ENCODE assay signal across 11 cellular contexts in the genomic region with DNA sequence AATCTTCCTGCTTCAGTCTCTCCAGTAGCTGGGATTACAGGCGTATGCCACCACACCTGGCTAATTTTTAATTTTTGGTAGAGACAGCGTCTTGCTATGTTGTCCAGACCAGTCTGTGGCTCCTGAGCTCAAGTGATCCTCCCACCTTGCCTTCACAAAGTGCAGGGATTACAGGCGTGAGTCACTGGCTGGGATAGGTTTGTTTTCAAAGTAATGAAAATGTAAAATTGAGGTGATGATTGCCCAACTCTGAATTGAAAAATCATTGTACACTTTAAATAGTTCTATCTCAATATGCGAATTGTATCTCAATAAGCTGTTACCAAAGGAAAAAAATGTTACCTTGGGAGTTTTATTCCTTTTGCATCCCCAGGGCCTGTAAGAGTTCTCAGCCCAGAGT. TPM values are rescaled to one million over a fixed set of nuclear protein-coding genes. Genes with fewer than 3 reads are reported as not detected.
DNase-seq lines count a peak whose midpoint lies in the region; ATAC-seq, FAIRE-seq and TF ChIP-seq lines count a peak whose summit lies in the region.
"Had no signal": no experiment of that assay in that cellular context is flagged by ENCODE, and none has a peak within 500 bp of the region (broad histone marks: within the 10 kb centered on the region; RNA-seq: fewer than 3 reads in every experiment).

No MANE protein-coding gene starts in this region.

- intact Hi-C loops in HepG2 (cut with micrococcal nuclease; ENCODE audit: unreplicated experiment), result loop anchor here (5.0 kb wide), 1 partner anchor 69 kb away; no protein-coding TSS in a partner anchor
- intact Hi-C loops in right lobe of liver (cut with DNase I), result no loop called here
- intact Hi-C loops in heart right ventricle (cut with DNase I), result no loop called here

- no peak overlapping the region for H2AFZ ChIP-seq in HepG2 (ENCODE audit: low read length)

- H3K79me2 ChIP-seq in HepG2 (ENCODE audit: insufficient read depth, low read length), result peaks cover 30% of the 10 kb centered on the region

- H3K27me3 ChIP-seq in HepG2 (ENCODE audit: control insufficient read depth in 1 of 2, insufficient read depth in 2 of 2, low read length in 2 of 2), result no peaks in the 10 kb centered on the region; a peak in 2 of 5 replicates
- H3K27me3 ChIP-seq in right lobe of liver, result no peaks in the 10 kb centered on the region
- no peaks in the 10 kb centered on the region for H3K27me3 ChIP-seq in heart right ventricle
- H3K27me3 ChIP-seq: BLaER1 treated with 17β-estradiol and CSF1 and Interleukin-3, amounts not matched to agents 10 nM and 100 nM had no signal

- H4K20me1 ChIP-seq in HepG2 (ENCODE audit: insufficient read depth, low read length), result peaks cover 11% of the 10 kb centered on the region

- peaks cover 24% of the 10 kb centered on the region for H3K4me1 Mint-ChIP-seq in activated naive CD8-positive, alpha-beta T cell treated with anti-CD3 and anti-CD28 coated beads, Interleukin-2, amount 10 ng/mL, durations not matched to agents 7 days and 5 days

- H3K27me3 Mint-ChIP-seq in activated naive CD8-positive, alpha-beta T cell treated with anti-CD3 and anti-CD28 coated beads, Interleukin-2, amount 10 ng/mL, durations not matched to agents 7 days and 5 days, result no peaks in the 10 kb centered on the region

- no peak for FAIRE-seq in HepG2 (lab: Jason Lieb, UNC)
- FAIRE-seq: endometrium had no signal

- H3K9me3 ChIP-seq in HepG2 (ENCODE audit: low read length), result no peaks in the 10 kb centered on the region
- H3K9me3 ChIP-seq in right lobe of liver, result no peaks in the 10 kb centered on the region
- H3K9me3 ChIP-seq in heart right ventricle, result no peaks in the 10 kb centered on the region
- H3K9me3 ChIP-seq: BLaER1 treated with 17β-estradiol and CSF1 and Interleukin-3, amounts not matched to agents 10 nM and 100 nM had no signal

- H3K36me3 Mint-ChIP-seq in activated naive CD8-positive, alpha-beta T cell treated with anti-CD3 and anti-CD28 coated beads, Interleukin-2, amount 10 ng/mL, durations not matched to agents 7 days and 5 days, result peaks cover 18% of the 10 kb centered on the region

- H3K36me3 ChIP-seq in HepG2 (replicated peaks in 1 of 2; ENCODE audit: control insufficient read depth in 1 of 2, insufficient read depth in 2 of 2, low read length in 2 of 2) (peaks cover 5 to 8% of the 10 kb centered on the region in 2 experiments; a peak in 4 of 5 replicates), right lobe of liver (no peaks in the 10 kb centered on the region), heart right ventricle (peaks cover 0 to 27% (median 0%) of the 10 kb centered on the region in 9 donors)

- no peak overlapping the region for H3K4me2 ChIP-seq in HepG2 (ENCODE audit: low read depth, low read length)

- no peak overlapping the region for H3K9ac ChIP-seq in HepG2 (ENCODE audit: insufficient read depth, low read depth, low read length)

- in situ Hi-C loops in HepG2 (cut with HindIII; ENCODE audit: extremely low pct_ligation_motif_present, low pct_unique_long_range_greater_than_20kb), result no loop called here

- CTCF ChIA-PET in HepG2 (lab: Yijun Ruan, JAX; ENCODE audit: low intra/inter-chr PET ratio, low total read pairs), result interaction anchor here (0.6 kb wide), 1 partner anchor 20 kb away, joined by 3 read pairs; no protein-coding TSS in a partner anchor

- H3K4me3 ChIP-seq in HepG2 (replicated peaks in 1 of 3; ENCODE audit: insufficient read depth in 1 of 3, low read depth in 2 of 3, low read length in 3 of 3) (no peak overlapping the region), right lobe of liver (no peak overlapping the region), heart right ventricle (no peak overlapping the region)

- no peak for TF ChIP-seq CTCF in HepG2 (CRISPR knock-in tag; IDR thresholded peaks at IDR 0.05)
- no peak for TF ChIP-seq CTCF in right lobe of liver (IDR thresholded peaks at IDR 0.05)
- no peak for TF ChIP-seq CTCF in heart right ventricle (IDR thresholded peaks at IDR 0.05)

- H3K27ac ChIP-seq in HepG2 (ENCODE audit: extremely low read length, insufficient read depth, low read length), result no peak overlapping the region
- no peak overlapping the region for H3K27ac ChIP-seq in right lobe of liver
- peak overlapping the region in 1 of 10 donors; percentile 88 for H3K27ac ChIP-seq in heart right ventricle
- H3K27ac ChIP-seq: BLaER1 treated with 17β-estradiol and CSF1 and Interleukin-3, amounts not matched to agents 10 nM and 100 nM had no signal

- no peak for DNase-seq in HepG2 (ENCODE audit: low spot score)
- DNase-seq in right lobe of liver, result no peak
- no peak for DNase-seq in activated naive CD8-positive, alpha-beta T cell treated with anti-CD3 and anti-CD28 coated beads, Interleukin-2, amount 10 ng/mL, durations not matched to agents 7 days and 5 days
- peak; percentile 15 for DNase-seq in kidney glomerular epithelial cell (lab: John Stamatoyannopoulos, UW)
- no peak for DNase-seq in globus pallidus (ENCODE audit: low spot score)
- no peak for DNase-seq in heart right ventricle
- DNase-seq: stimulated activated CD4-positive, alpha-beta T cell treated with anti-CD3 and anti-CD28 coated beads, Interleukin-1b, Interleukin-23, amount 100 ng/mL, for 48 hours had no signal

- no peak for TF ChIP-seq EP300 in HepG2 (IDR thresholded peaks at IDR 0.05; ENCODE audit: low read depth in 2 of 2, low read length in 2 of 2)
- TF ChIP-seq EP300 in HepG2 (CRISPR knock-in tag; IDR thresholded peaks at IDR 0.05; ENCODE audit: borderline replicate concordance), result no peak

- no peak for ATAC-seq in HepG2
- ATAC-seq in right lobe of liver, result no peak
- ATAC-seq in activated naive CD8-positive, alpha-beta T cell treated with anti-CD3 and anti-CD28 coated beads, Interleukin-2, amount 10 ng/mL, durations not matched to agents 7 days and 5 days (ENCODE audit: low read depth), result no peak
- ATAC-seq in HG02885 (IDR thresholded peaks at IDR 0.05; ENCODE audit: poor library complexity, unreplicated experiment), result no peak
- no peak for ATAC-seq in HG02571 (IDR thresholded peaks at IDR 0.05; ENCODE audit: unreplicated experiment)
- ATAC-seq in heart right ventricle, result no peak

- peak overlapping the region; percentile 65 for H3K4me3 Mint-ChIP-seq in activated naive CD8-positive, alpha-beta T cell treated with anti-CD3 and anti-CD28 coated beads, Interleukin-2, amount 10 ng/mL, durations not matched to agents 7 days and 5 days

- H3K4me1 ChIP-seq in HepG2 (ENCODE audit: insufficient read depth, low read length) (peaks cover 38% of the 10 kb centered on the region), right lobe of liver (peaks cover 0 to 27% (median 12%) of the 10 kb centered on the region in 4 donors), heart right ventricle (peaks cover 3 to 33% (median 25%) of the 10 kb centered on the region in 9 donors)

- TF ChIP-seq RAD21 in HepG2 (CRISPR knock-in tag; IDR thresholded peaks at IDR 0.05), result no peak

- no peak overlapping the region for H3K27ac Mint-ChIP-seq in activated naive CD8-positive, alpha-beta T cell treated with anti-CD3 and anti-CD28 coated beads, Interleukin-2, amount 10 ng/mL, durations not matched to agents 7 days and 5 days

- WGBS in HepG2 (ENCODE audit: low lambda C conversion rate), result 62% methylated on average over 4 of the region's 4 CpGs
- WGBS in right lobe of liver (ENCODE audit: insufficient coverage, low coverage, low lambda C conversion rate, missing lambda C conversion rate), result 57% methylated on average over 3 of the region's 4 CpGs
- 91 to 95% methylated on average over 4 of the region's 4 CpGs for WGBS in heart right ventricle, 2 donors

- TF ChIP-seq POLR2A in HepG2 (IDR thresholded peaks at IDR 0.05; ENCODE audit: insufficient read depth in 1 of 2, low read depth in 2 of 2, low read length in 2 of 2), result no peak
- no peak for TF ChIP-seq POLR2A in right lobe of liver (IDR thresholded peaks at IDR 0.05)

- BruUV-seq in HepG2 (replicated peaks; lab: Mats Ljungman, UMichigan), result no TSS peak

- POLR2A ChIA-PET in HepG2 (lab: Yijun Ruan, JAX), result interaction anchor here (0.9 to 4.2 kb wide), 2 partner anchors 17 to 25 kb away, joined by 3 to 16 read pairs; partner anchors contain the start of genes NUDT21 and OGFOD1
- POLR2A ChIA-PET in activated naive CD8-positive, alpha-beta T cell treated with anti-CD3 and anti-CD28 coated beads, Interleukin-2, amount 10 ng/mL, durations not matched to agents 7 days and 5 days (lab: Charles Lee), result no interaction called here

- no peaks in the 10 kb centered on the region for H3K9me3 Mint-ChIP-seq in activated naive CD8-positive, alpha-beta T cell treated with anti-CD3 and anti-CD28 coated beads, Interleukin-2, amount 10 ng/mL, durations not matched to agents 7 days and 5 days

RNA-seq across cellular contexts. Expression of gene AMFR, which starts 1.2 kb away (rescaled TPM):
- total RNA-seq in HepG2 (2016; rRNA removed; fragmentation: Illumina TruSeq; extraction: Trizol) (80.0 and 108 TPM in 2 replicates), right lobe of liver (100 to 1,000 TPM in 4 of 6 experiments, 10 to 100 TPM in 2; 92.2 to 189 (median 137) TPM), heart right ventricle (10 to 100 TPM; 50.6 to 87.9 (median 69.7) TPM)
- 55.3 and 57.1 TPM in 2 replicates for total RNA-seq in HepG2 (2016; cell fraction: cytosol; rRNA removed; fragmentation: Illumina TruSeq; extraction: Trizol; ENCODE audit: low read depth)
- total RNA-seq in HepG2 (2016; cell fraction: insoluble cytoplasmic fraction; rRNA removed; fragmentation: Illumina TruSeq; extraction: Trizol), result 75.8 and 107 TPM in 2 replicates
- 115 and 121 TPM in 2 replicates for total RNA-seq in HepG2 (2016; cell fraction: membrane; rRNA removed; fragmentation: Illumina TruSeq; extraction: Trizol)
- total RNA-seq in HepG2 (2016; cell fraction: nucleus; rRNA removed; fragmentation: Illumina TruSeq; extraction: Trizol), result 88.4 and 97.8 TPM in 2 replicates
- polyA plus RNA-seq in HepG2 (2011; rRNA removed) (52.9 and 65.3 TPM in 2 replicates), heart right ventricle (10 to 100 TPM; 18.1 to 63.9 TPM)
- polyA plus RNA-seq in HepG2 (2011; cell fraction: cytosol; rRNA removed), result 73.6 and 88.0 TPM in 2 replicates
- polyA plus RNA-seq in HepG2 (2011; cell fraction: nucleus; rRNA removed), result 63.5 and 69.1 TPM in 2 replicates
- 68.8 and 77.0 TPM in 2 replicates for polyA plus RNA-seq in HepG2 (2012)
- 27.7 and 29.0 TPM in 2 replicates for polyA plus RNA-seq in HepG2 (2016; cell fraction: cytosol; fragmentation: Illumina TruSeq; extraction: Trizol; ENCODE audit: low read depth)
- 47.4 and 56.2 TPM in 2 replicates for polyA plus RNA-seq in HepG2 (2016; cell fraction: insoluble cytoplasmic fraction; fragmentation: Illumina TruSeq; extraction: Trizol; ENCODE audit: low read depth)
- polyA plus RNA-seq in HepG2 (2016; cell fraction: membrane; fragmentation: Illumina TruSeq; extraction: Trizol; ENCODE audit: low read depth), result 56.5 and 62.9 TPM in 2 replicates
- 75.6 and 79.3 TPM in 2 replicates for polyA plus RNA-seq in HepG2 (2016; cell fraction: nucleus; fragmentation: Illumina TruSeq; extraction: Trizol; ENCODE audit: insufficient read depth, low read depth)
- 174 and 688 TPM in 2 replicates for polyA minus RNA-seq in HepG2 (2011; rRNA and poly(A)+ RNA removed; ENCODE audit: low replicate concordance)
- polyA minus RNA-seq in HepG2 (2011; cell fraction: cytosol; rRNA and poly(A)+ RNA removed), result 186 and 219 TPM in 2 replicates
- polyA minus RNA-seq in HepG2 (2011; cell fraction: nucleus; rRNA and poly(A)+ RNA removed), result 164 and 181 TPM in 2 replicates
- 10 to 100 TPM; 50.0 to 55.5 TPM for total RNA-seq in activated naive CD8-positive, alpha-beta T cell treated with anti-CD3 and anti-CD28 coated beads, Interleukin-2, amount 10 ng/mL, durations not matched to agents 7 days and 5 days

RNA-seq across cellular contexts. Expression of gene NUDT21, which starts 24.5 kb away (rescaled TPM):
- 210 and 320 TPM in 2 replicates for total RNA-seq in HepG2 (2016; rRNA removed; fragmentation: Illumina TruSeq; extraction: Trizol)
- 59.7 and 74.4 TPM in 2 replicates for total RNA-seq in HepG2 (2016; cell fraction: cytosol; rRNA removed; fragmentation: Illumina TruSeq; extraction: Trizol; ENCODE audit: low read depth)
- total RNA-seq in HepG2 (2016; cell fraction: insoluble cytoplasmic fraction; rRNA removed; fragmentation: Illumina TruSeq; extraction: Trizol), result 213 and 328 TPM in 2 replicates
- 88.9 and 94.1 TPM in 2 replicates for total RNA-seq in HepG2 (2016; cell fraction: membrane; rRNA removed; fragmentation: Illumina TruSeq; extraction: Trizol)
- 86.2 and 94.1 TPM in 2 replicates for total RNA-seq in HepG2 (2016; cell fraction: nucleus; rRNA removed; fragmentation: Illumina TruSeq; extraction: Trizol)
- 162 and 177 TPM in 2 replicates for polyA plus RNA-seq in HepG2 (2011; rRNA removed)
- polyA plus RNA-seq in HepG2 (2011; cell fraction: cytosol; rRNA removed), result 66.5 and 107 TPM in 2 replicates
- 51.0 and 61.4 TPM in 2 replicates for polyA plus RNA-seq in HepG2 (2011; cell fraction: nucleus; rRNA removed)
- 136 and 140 TPM in 2 replicates for polyA plus RNA-seq in HepG2 (2012)
- polyA plus RNA-seq in HepG2 (2016; cell fraction: cytosol; fragmentation: Illumina TruSeq; extraction: Trizol; ENCODE audit: low read depth), result 77.0 and 85.0 TPM in 2 replicates
- 268 and 272 TPM in 2 replicates for polyA plus RNA-seq in HepG2 (2016; cell fraction: insoluble cytoplasmic fraction; fragmentation: Illumina TruSeq; extraction: Trizol; ENCODE audit: low read depth)
- polyA plus RNA-seq in HepG2 (2016; cell fraction: membrane; fragmentation: Illumina TruSeq; extraction: Trizol; ENCODE audit: low read depth), result 76.9 and 88.0 TPM in 2 replicates
- polyA plus RNA-seq in HepG2 (2016; cell fraction: nucleus; fragmentation: Illumina TruSeq; extraction: Trizol; ENCODE audit: insufficient read depth, low read depth), result 92.2 and 106 TPM in 2 replicates
- polyA minus RNA-seq in HepG2 (2011; rRNA and poly(A)+ RNA removed; ENCODE audit: low replicate concordance), result 103 and 183 TPM in 2 replicates
- 89.5 and 101 TPM in 2 replicates for polyA minus RNA-seq in HepG2 (2011; cell fraction: cytosol; rRNA and poly(A)+ RNA removed)
- 81.6 and 84.1 TPM in 2 replicates for polyA minus RNA-seq in HepG2 (2011; cell fraction: nucleus; rRNA and poly(A)+ RNA removed)
- 10 to 100 TPM; 26.2 to 35.8 (median 30.3) TPM for total RNA-seq in right lobe of liver
- total RNA-seq in activated naive CD8-positive, alpha-beta T cell treated with anti-CD3 and anti-CD28 coated beads, Interleukin-2, amount 10 ng/mL, durations not matched to agents 7 days and 5 days, result 100 to 1,000 TPM; 200 to 204 TPM
- total RNA-seq in heart right ventricle, result 10 to 100 TPM; 59.2 to 74.7 (median 63.4) TPM
- polyA plus RNA-seq in heart right ventricle, result 10 to 100 TPM in 1 of 2 donors, 1 to 10 TPM in 1; 9.3 to 26.4 TPM

RNA-seq across cellular contexts. Expression of gene OGFOD1, which starts 24.8 kb away (rescaled TPM):
- 81.3 and 160 TPM in 2 replicates for total RNA-seq in HepG2 (2016; rRNA removed; fragmentation: Illumina TruSeq; extraction: Trizol)
- 6.6 and 8.4 TPM in 2 replicates for total RNA-seq in HepG2 (2016; cell fraction: cytosol; rRNA removed; fragmentation: Illumina TruSeq; extraction: Trizol; ENCODE audit: low read depth)
- 86.8 and 157 TPM in 2 replicates for total RNA-seq in HepG2 (2016; cell fraction: insoluble cytoplasmic fraction; rRNA removed; fragmentation: Illumina TruSeq; extraction: Trizol)
- total RNA-seq in HepG2 (2016; cell fraction: membrane; rRNA removed; fragmentation: Illumina TruSeq; extraction: Trizol), result 20.3 and 27.2 TPM in 2 replicates
- 53.7 and 58.7 TPM in 2 replicates for total RNA-seq in HepG2 (2016; cell fraction: nucleus; rRNA removed; fragmentation: Illumina TruSeq; extraction: Trizol)
- polyA plus RNA-seq in HepG2 (2011; rRNA removed), result 31.1 and 35.2 TPM in 2 replicates
- 20.7 and 32.8 TPM in 2 replicates for polyA plus RNA-seq in HepG2 (2011; cell fraction: cytosol; rRNA removed)
- polyA plus RNA-seq in HepG2 (2011; cell fraction: nucleus; rRNA removed), result 11.1 and 14.6 TPM in 2 replicates
- polyA plus RNA-seq in HepG2 (2012), result 44.7 and 68.7 TPM in 2 replicates
- polyA plus RNA-seq in HepG2 (2016; cell fraction: cytosol; fragmentation: Illumina TruSeq; extraction: Trizol; ENCODE audit: low read depth), result 6.1 and 7.5 TPM in 2 replicates
- 139 and 141 TPM in 2 replicates for polyA plus RNA-seq in HepG2 (2016; cell fraction: insoluble cytoplasmic fraction; fragmentation: Illumina TruSeq; extraction: Trizol; ENCODE audit: low read depth)
- polyA plus RNA-seq in HepG2 (2016; cell fraction: membrane; fragmentation: Illumina TruSeq; extraction: Trizol; ENCODE audit: low read depth), result 14.8 and 18.5 TPM in 2 replicates
- polyA plus RNA-seq in HepG2 (2016; cell fraction: nucleus; fragmentation: Illumina TruSeq; extraction: Trizol; ENCODE audit: insufficient read depth, low read depth), result 48.7 and 52.3 TPM in 2 replicates
- 28.6 and 57.3 TPM in 2 replicates for polyA minus RNA-seq in HepG2 (2011; rRNA and poly(A)+ RNA removed; ENCODE audit: low replicate concordance)
- 24.4 and 40.4 TPM in 2 replicates for polyA minus RNA-seq in HepG2 (2011; cell fraction: cytosol; rRNA and poly(A)+ RNA removed)
- 61.2 and 74.1 TPM in 2 replicates for polyA minus RNA-seq in HepG2 (2011; cell fraction: nucleus; rRNA and poly(A)+ RNA removed)
- total RNA-seq in right lobe of liver, result 10 to 100 TPM; 12.2 to 32.0 (median 17.4) TPM
- total RNA-seq in activated naive CD8-positive, alpha-beta T cell treated with anti-CD3 and anti-CD28 coated beads, Interleukin-2, amount 10 ng/mL, durations not matched to agents 7 days and 5 days, result 10 to 100 TPM; 39.3 to 39.6 TPM
- 10 to 100 TPM; 24.2 to 41.0 (median 36.8) TPM for total RNA-seq in heart right ventricle
- polyA plus RNA-seq in heart right ventricle, result 10 to 100 TPM in 1 of 2 donors, 1 to 10 TPM in 1; 8.9 to 17.5 TPM
